In the genomic region with DNA sequence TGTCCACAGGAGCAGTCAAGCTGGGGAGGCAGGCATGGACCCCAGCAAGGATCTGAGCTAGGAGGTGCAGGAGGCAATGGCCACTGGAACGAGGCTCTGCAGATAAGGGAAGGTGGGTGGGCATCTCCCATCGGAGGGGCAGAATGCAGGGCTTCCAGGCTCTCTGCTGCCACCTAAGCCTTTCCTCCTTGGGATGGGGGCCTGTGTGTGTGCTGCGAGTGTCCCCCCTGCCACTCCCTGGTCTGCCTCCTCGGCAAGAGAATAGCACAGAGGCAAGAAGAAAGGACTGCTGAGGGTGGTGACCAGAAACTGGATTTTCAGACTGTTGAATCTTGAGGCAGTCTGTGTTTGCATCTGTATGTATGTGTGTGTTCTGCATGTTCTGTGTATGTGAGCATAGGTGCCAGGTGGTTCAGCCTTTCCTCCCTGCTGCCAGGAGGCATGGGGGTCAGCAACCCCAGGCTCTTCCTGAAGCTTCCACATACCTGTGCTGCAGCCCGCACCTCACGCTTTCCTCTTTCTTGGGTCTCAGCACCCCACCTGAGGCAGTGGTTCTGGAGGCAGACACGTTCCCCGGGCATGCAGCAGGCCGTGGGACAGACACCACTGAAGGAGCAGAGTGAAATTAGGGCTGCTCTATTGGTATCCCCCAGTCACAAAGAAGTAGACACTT, we compare ENCODE assay signal across 27 cellular contexts.
"Had no signal": no experiment of that assay in that cellular context is flagged by ENCODE, and none has a peak within 500 bp of the region (broad histone marks: within the 10 kb centered on the region; RNA-seq: fewer than 3 reads in every experiment).

No MANE protein-coding gene starts in this region.

- DNase-seq: activated CD4-positive, alpha-beta T cell treated with anti-CD3 and anti-CD28 coated beads for 48 hours; activated CD4-positive, alpha-beta T cell treated with anti-CD3 and anti-CD28 coated beads, Interleukin-2, amount 50 U/mL, for 48 hours; activated effector memory CD4-positive, alpha-beta T cell treated with Interleukin-2 at 50 U/mL for 16 hours; activated naive CD4-positive, alpha-beta T cell treated with Interleukin-2 at 50 U/mL for 16 hours; activated naive CD8-positive, alpha-beta T cell treated with anti-CD3 and anti-CD28 coated beads, Interleukin-2, amount 10 ng/mL, durations not matched to agents 7 days and 5 days; cerebellar nuclear complex; colonic mucosa; foreskin keratinocyte; heart left ventricle; hypothalamus; immature natural killer cell; mesendoderm; natural killer cell; ovary; retina; sigmoid colon; small intestine; stimulated activated CD4-positive, alpha-beta T cell treated with anti-CD3 and anti-CD28 coated beads, Interleukin-4, amount 100 ng/mL, for 24 hours; stimulated activated naive B cell treated with anti-CD40 and anti-IgM and Interleukin-4, amounts not matched to agents 10 μg/mL and 1 μg/mL and 100 μg/mL, for 72 hours; T-helper 1 cell had no signal

- H3K27ac Mint-ChIP-seq: activated naive CD8-positive, alpha-beta T cell treated with anti-CD3 and anti-CD28 coated beads, Interleukin-2, amount 10 ng/mL, durations not matched to agents 7 days and 5 days; brain; natural killer cell; stimulated activated naive B cell treated with anti-CD40 and anti-IgM and Interleukin-4, amounts not matched to agents 10 μg/mL and 1 μg/mL and 100 μg/mL, for 72 hours; T-helper 2 cell treated with Interferon-gamma antibody and Interleukin-4, amounts not matched to agents 5 μg/mL and 100 μg/mL, for 36 hours had no signal

- H3K27ac ChIP-seq: cardiac muscle cell, colonic mucosa, esophagus muscularis mucosa, foreskin keratinocyte, heart left ventricle, ovary, prostate gland, sigmoid colon, suprapubic skin, tibial nerve had no signal

- H3K4me3 Mint-ChIP-seq: activated naive CD8-positive, alpha-beta T cell treated with anti-CD3 and anti-CD28 coated beads, Interleukin-2, amount 10 ng/mL, durations not matched to agents 7 days and 5 days; brain; immature natural killer cell; natural killer cell; stimulated activated naive B cell treated with anti-CD40 and anti-IgM and Interleukin-4, amounts not matched to agents 10 μg/mL and 1 μg/mL and 100 μg/mL, for 72 hours; T-helper 2 cell treated with Interferon-gamma antibody and Interleukin-4, amounts not matched to agents 5 μg/mL and 100 μg/mL, for 36 hours had no signal

- H3K27me3 Mint-ChIP-seq: brain had no signal

- H3K4me1 Mint-ChIP-seq: immature natural killer cell; natural killer cell; stimulated activated naive B cell treated with anti-CD40 and anti-IgM and Interleukin-4, amounts not matched to agents 10 μg/mL and 1 μg/mL and 100 μg/mL, for 72 hours had no signal

- ATAC-seq: foreskin keratinocyte; heart left ventricle; natural killer cell; stimulated activated naive B cell treated with anti-CD40 and anti-IgM and Interleukin-4, amounts not matched to agents 10 μg/mL and 1 μg/mL and 100 μg/mL, for 72 hours had no signal

- H3K36me3 Mint-ChIP-seq: brain; immature natural killer cell; natural killer cell; stimulated activated naive B cell treated with anti-CD40 and anti-IgM and Interleukin-4, amounts not matched to agents 10 μg/mL and 1 μg/mL and 100 μg/mL, for 72 hours had no signal

- H3K9me3 Mint-ChIP-seq: activated naive CD8-positive, alpha-beta T cell treated with anti-CD3 and anti-CD28 coated beads, Interleukin-2, amount 10 ng/mL, durations not matched to agents 7 days and 5 days; immature natural killer cell; natural killer cell; stimulated activated naive B cell treated with anti-CD40 and anti-IgM and Interleukin-4, amounts not matched to agents 10 μg/mL and 1 μg/mL and 100 μg/mL, for 72 hours; T-helper 2 cell treated with Interferon-gamma antibody and Interleukin-4, amounts not matched to agents 5 μg/mL and 100 μg/mL, for 36 hours had no signal
